1 cellular context compared by ENCODE assay signal in genomic region chr3:172164620-172165362, GRCh38.
TF ChIP-seq lines count a peak whose summit lies in the region.

No MANE protein-coding gene starts in this region.

TF ChIP-seq in HepG2, 621 proteins besides CTCF, POLR2A, EP300 and RAD21 (continued from another document):
- TF ChIP-seq ZNF576 (CRISPR knock-in tag; IDR thresholded peaks at IDR 0.05) = no peak
- TF ChIP-seq ZNF234 (CRISPR knock-in tag; conservative IDR thresholded peaks at IDR 0.05) = no peak
